2 cellular contexts compared by ENCODE assay signal in genomic region chr7:150629347-150629746, GRCh38.
TF ChIP-seq lines count a peak whose summit lies in the region.

No MANE protein-coding gene starts in this region.

TF ChIP-seq in liver, 16 proteins besides CTCF, POLR2A, EP300 and RAD21:
- TF ChIP-seq JUND (IDR thresholded peaks at IDR 0.05) (no peak), NR2F2 (IDR thresholded peaks at IDR 0.05) (peak; percentile 43)

TF ChIP-seq in HepG2, 621 proteins besides CTCF, POLR2A, EP300 and RAD21:
- TF ChIP-seq ZNF12 (CRISPR knock-in tag; IDR thresholded peaks at IDR 0.05) (no peak), ZNF780A (CRISPR knock-in tag; IDR thresholded peaks at IDR 0.05) (no peak)
